In genomic region chrX:56564182-56564885, GRCh38 we compare ENCODE assay signal across 8 cellular contexts. TPM values are rescaled to one million over a fixed set of nuclear protein-coding genes. Genes with fewer than 3 reads are reported as not detected.
DNase-seq lines count a peak whose midpoint lies in the region; ATAC-seq and TF ChIP-seq lines count a peak whose summit lies in the region.

No MANE protein-coding gene starts in this region.

- H3K4me3 ChIP-seq in CD8-positive, alpha-beta T cell (ENCODE audit: low read depth, low read length) = peak overlapping the region; percentile 77
- peak overlapping the region; percentile 83 for H3K4me3 ChIP-seq in neural cell (ENCODE audit: low read length)
- H3K4me3 ChIP-seq in upper lobe of left lung = peak overlapping the region; percentile 8 to 65 (median 56)

- H3F3A ChIP-seq in neural cell (ENCODE audit: insufficient read depth, low read length, poor library complexity, severe bottlenecking) = no peaks in the 10 kb centered on the region

- TF ChIP-seq RAD21 in neural cell (conservative IDR thresholded peaks at IDR 0.05) = no peak

- H3K27me3 ChIP-seq in CD8-positive, alpha-beta T cell (ENCODE audit: insufficient read depth, low read length) = no peaks in the 10 kb centered on the region
- H3K27me3 ChIP-seq in neural cell (ENCODE audit: insufficient read depth, low read depth, low read length) (no peaks in the 10 kb centered on the region), upper lobe of left lung (no peaks in the 10 kb centered on the region)

- H3K9me2 ChIP-seq in neural cell (ENCODE audit: insufficient read depth, low read length) = no peaks in the 10 kb centered on the region

- peak overlapping the region; percentile 56 for H2AFZ ChIP-seq in neural cell (ENCODE audit: low read depth, low read length)

- peak overlapping the region; percentile 92 for H3K9ac ChIP-seq in neural cell (ENCODE audit: low read length)

- H3K79me2 ChIP-seq in neural cell (replicated peaks; ENCODE audit: insufficient read depth, low read length) = peaks cover 55% of the 10 kb centered on the region

- peaks cover 6% of the 10 kb centered on the region for H3K4me1 ChIP-seq in CD8-positive, alpha-beta T cell (ENCODE audit: insufficient read depth, low read length)
- peaks cover 0 to 12% (median 5%) of the 10 kb centered on the region in 4 donors for H3K4me1 ChIP-seq in upper lobe of left lung

- POLR2A ChIA-PET in CD8-positive, alpha-beta T cell (lab: Charles Lee) = interaction anchor here (0.7 to 1.9 kb wide), 5 partner anchors 86 to 197 kb away, joined by 3 to 6 read pairs (median 3); partner anchors contain the start of gene NBDY

- TF ChIP-seq EP300 in neural cell (conservative IDR thresholded peaks at IDR 0.05; ENCODE audit: poor library complexity, severe bottlenecking) = no peak
- no peak for TF ChIP-seq EP300 in upper lobe of left lung (IDR thresholded peaks at IDR 0.05)

- WGBS in upper lobe of left lung, 2 donors = 0 to 29% methylated on average over 3 to 23 of the region's 23 CpGs

- peak overlapping the region; percentile 94 for H3K27ac ChIP-seq in CD8-positive, alpha-beta T cell (ENCODE audit: low read depth, low read length)
- H3K27ac ChIP-seq in neural cell (ENCODE audit: low read length) (peak overlapping the region; percentile 97), upper lobe of left lung (peak overlapping the region; percentile 94 to 98 (median 96))

- no peaks in the 10 kb centered on the region for H3K27me3 Mint-ChIP-seq in CD8-positive, alpha-beta T cell (ENCODE audit: low read depth)
- H3K27me3 Mint-ChIP-seq in activated T-cell treated with anti-CD3 and anti-CD28 coated beads, Interleukin-2, amount 50 U/mL, for 24 hours = peaks cover 31% of the 10 kb centered on the region

- ATAC-seq in CD8-positive, alpha-beta T cell = peak; percentile 12
- ATAC-seq in GM21447 (IDR thresholded peaks at IDR 0.05; ENCODE audit: unreplicated experiment) (peak; percentile 21), upper lobe of left lung (ENCODE audit: low FRiP score in 2 of 2) (peak; percentile 9 to 11)

- H4K20me1 ChIP-seq in neural cell (ENCODE audit: insufficient read depth) = no peaks in the 10 kb centered on the region

- H3K4me3 Mint-ChIP-seq in CD8-positive, alpha-beta T cell = peak overlapping the region; percentile 94
- peak overlapping the region; percentile 80 for H3K4me3 Mint-ChIP-seq in activated T-cell treated with anti-CD3 and anti-CD28 coated beads, Interleukin-2, amount 50 U/mL, for 24 hours

- intact Hi-C loops in CD8-positive, alpha-beta T cell (cut with DNase I, micrococcal nuclease) = loop anchor here (2.0 to 10.0 kb wide), 17 partner anchors 60 to 1930 kb away; partner anchors contain the start of genes FAAH2 (in 1 of the 2), MAGED2 (in 1 of the 2), MAGEH1 (in 1 of the 2) and NBDY (in 1 of the 2)

- no peaks in the 10 kb centered on the region for H3K9me3 ChIP-seq in CD8-positive, alpha-beta T cell (ENCODE audit: low read length)
- H3K9me3 ChIP-seq in neural cell (ENCODE audit: low read length) (no peaks in the 10 kb centered on the region), upper lobe of left lung (no peaks in the 10 kb centered on the region)

- CTCF ChIA-PET in CD8-positive, alpha-beta T cell (lab: Charles Lee) = interaction anchor here (1.3 to 1.4 kb wide), 2 partner anchors 164 to 282 kb away, joined by 3 to 7 read pairs; no protein-coding TSS in a partner anchor

- H3K9me3 Mint-ChIP-seq in CD8-positive, alpha-beta T cell = no peaks in the 10 kb centered on the region
- H3K9me3 Mint-ChIP-seq in activated T-cell treated with anti-CD3 and anti-CD28 coated beads, Interleukin-2, amount 50 U/mL, for 24 hours = no peaks in the 10 kb centered on the region

- H3K4me1 Mint-ChIP-seq in CD8-positive, alpha-beta T cell (ENCODE audit: low read depth) = peaks cover 29% of the 10 kb centered on the region
- H3K4me1 Mint-ChIP-seq in activated T-cell treated with anti-CD3 and anti-CD28 coated beads, Interleukin-2, amount 50 U/mL, for 24 hours (ENCODE audit: low read depth) = peaks cover 20% of the 10 kb centered on the region

- H3K36me3 ChIP-seq in CD8-positive, alpha-beta T cell (ENCODE audit: insufficient read depth, low read length) = no peaks in the 10 kb centered on the region
- H3K36me3 ChIP-seq in neural cell (ENCODE audit: insufficient read depth, low read length) (no peaks in the 10 kb centered on the region), upper lobe of left lung (no peaks in the 10 kb centered on the region)

- TF ChIP-seq CTCF in CD8-positive, alpha-beta T cell (IDR thresholded peaks at IDR 0.05) = no peak
- TF ChIP-seq CTCF in neural cell (IDR thresholded peaks at IDR 0.05; ENCODE audit: poor library complexity, severe bottlenecking) (no peak), upper lobe of left lung (IDR thresholded peaks at IDR 0.05) (no peak)

- peak overlapping the region; percentile 63 for H3K4me2 ChIP-seq in neural cell (ENCODE audit: low read length)

- TF ChIP-seq POLR2A in upper lobe of left lung (IDR thresholded peaks at IDR 0.05) = no peak

- H3K36me3 Mint-ChIP-seq in CD8-positive, alpha-beta T cell = peaks cover 27% of the 10 kb centered on the region
- peaks cover 51% of the 10 kb centered on the region for H3K36me3 Mint-ChIP-seq in activated T-cell treated with anti-CD3 and anti-CD28 coated beads, Interleukin-2, amount 50 U/mL, for 24 hours (ENCODE audit: low read depth)

- peak in 4 of 7 experiments; percentile 10 to 54 (median 21) for DNase-seq in CD8-positive, alpha-beta T cell
- DNase-seq in NCI-H1092 (lab: John Stamatoyannopoulos, UW) (peak; percentile 23), fibroblast of peridontal ligament (ENCODE audit: extremely low read depth) (peak; percentile 43), upper lobe of left lung (no peak), DMS114 treated with DMSO at 0.1 percent for 48 hours (lab: John Stamatoyannopoulos, UW; ENCODE audit: unreplicated experiment) (no peak)
- DNase-seq in activated T-cell treated with anti-CD3 and anti-CD28 coated beads, Interleukin-2, amount 50 U/mL, for 24 hours = peak; percentile 70

- H3K27ac Mint-ChIP-seq in CD8-positive, alpha-beta T cell = peak overlapping the region; percentile 99
- H3K27ac Mint-ChIP-seq in activated T-cell treated with anti-CD3 and anti-CD28 coated beads, Interleukin-2, amount 50 U/mL, for 24 hours = peak overlapping the region; percentile 92

TF ChIP-seq in neural cell, 6 proteins besides CTCF, POLR2A, EP300 and RAD21:
- TF ChIP-seq POLR2AphosphoS5 (IDR thresholded peaks at IDR 0.05) = peak; percentile 35
- no peak for TF ChIP-seq SMC3 (conservative IDR thresholded peaks at IDR 0.05; ENCODE audit: poor library complexity)
- TF ChIP-seq TAF1 (IDR thresholded peaks at IDR 0.05; ENCODE audit: low read depth) = no peak
- TF ChIP-seq MXI1 (conservative IDR thresholded peaks at IDR 0.05; ENCODE audit: poor library complexity, severe bottlenecking) = peak; percentile 22
- TF ChIP-seq EZH2 (IDR thresholded peaks at IDR 0.05; ENCODE audit: borderline replicate concordance, insufficient read depth, low read length, poor library complexity, severe bottlenecking) = no peak
- peak; percentile 9 for TF ChIP-seq REST (IDR thresholded peaks at IDR 0.05; ENCODE audit: borderline replicate concordance)

RNA-seq across cellular contexts. Expression of gene UBQLN2, which starts 0.9 kb away (rescaled TPM):
- total RNA-seq in CD8-positive, alpha-beta T cell = 10 to 100 TPM; 34.3 to 35.6 TPM
- 15.2 and 16.6 TPM in 2 replicates for polyA plus RNA-seq in neural cell
- polyA minus RNA-seq in neural cell = 45.5 and 58.2 TPM in 2 replicates
- 10 to 100 TPM; 19.8 to 31.2 (median 27.0) TPM for total RNA-seq in upper lobe of left lung

Comparison
In these comparisons a context has a peak if more than half of its experiments do, and no peak if none do; other contexts are left out.
1. DNase-seq: peak in CD8-positive, alpha-beta T cell (4 of 7), NCI-H1092 (single experiment), activated T-cell treated with anti-CD3 and anti-CD28 coated beads, Interleukin-2, amount 50 U/mL, for 24 hours (single experiment) and fibroblast of peridontal ligament (single experiment); none in upper lobe of left lung (0 of 2) and DMS114 treated with DMSO at 0.1 percent for 48 hours (single experiment).
2. Peak in every context shown above with its lines, with median percentiles within 50 percentile points of each other: ATAC-seq, H3K27ac ChIP-seq and H3K4me3 ChIP-seq.